ENCODE assay signal across 6 cellular contexts in the genomic region with DNA sequence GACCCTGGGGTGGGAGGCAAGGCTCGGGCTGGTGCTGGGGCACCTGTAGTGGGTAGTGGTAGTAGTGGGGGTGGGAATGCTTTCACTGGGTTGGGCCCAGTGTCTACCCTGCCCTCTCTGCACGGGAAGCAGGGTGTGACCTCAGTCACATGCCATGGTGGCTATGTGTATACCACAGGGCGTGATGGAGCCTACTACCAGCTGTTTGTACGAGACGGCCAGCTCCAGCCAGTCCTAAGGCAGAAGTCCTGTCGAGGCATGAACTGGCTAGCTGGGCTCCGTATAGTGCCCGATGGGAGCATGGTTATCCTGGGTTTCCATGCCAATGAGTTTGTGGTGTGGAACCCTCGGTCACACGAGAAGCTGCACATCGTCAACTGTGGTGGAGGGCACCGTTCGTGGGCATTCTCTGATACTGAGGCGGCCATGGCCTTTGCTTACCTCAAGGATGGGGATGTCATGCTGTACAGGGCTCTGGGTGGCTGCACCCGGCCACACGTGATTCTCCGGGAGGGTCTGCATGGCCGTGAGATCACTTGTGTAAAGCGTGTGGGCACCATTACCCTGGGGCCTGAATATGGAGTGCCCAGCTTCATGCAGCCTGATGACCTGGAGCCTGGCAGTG.
"Had no signal": no experiment of that assay in that cellular context is flagged by ENCODE, and none has a peak within 500 bp of the region (broad histone marks: within the 10 kb centered on the region; RNA-seq: fewer than 3 reads in every experiment).

No MANE protein-coding gene starts in this region.

- DNase-seq: esophagus squamous epithelium had no signal

- H3K9me3 Mint-ChIP-seq: activated naive CD4-positive, alpha-beta T cell treated with anti-CD3 and anti-CD28 coated beads, Interleukin-2, amount 10 ng/mL, durations not matched to agents 7 days and 5 days; activated T-helper 17 cell treated with anti-CD3 and anti-CD28 coated beads, Interleukin-2, amount 50 U/mL, for 72 hours; nephron had no signal

- H3K27me3 Mint-ChIP-seq: activated naive CD4-positive, alpha-beta T cell treated with anti-CD3 and anti-CD28 coated beads, Interleukin-2, amount 10 ng/mL, durations not matched to agents 7 days and 5 days; activated T-helper 17 cell treated with anti-CD3 and anti-CD28 coated beads, Interleukin-2, amount 50 U/mL, for 72 hours had no signal

- H3K4me3 Mint-ChIP-seq: activated naive CD4-positive, alpha-beta T cell treated with anti-CD3 and anti-CD28 coated beads, Interleukin-2, amount 10 ng/mL, durations not matched to agents 7 days and 5 days; activated T-helper 17 cell treated with anti-CD3 and anti-CD28 coated beads, Interleukin-2, amount 50 U/mL, for 72 hours had no signal

- H3K9me3 ChIP-seq: colonic mucosa, esophagus squamous epithelium, sigmoid colon had no signal

- H3K27me3 ChIP-seq: colonic mucosa, esophagus squamous epithelium, sigmoid colon had no signal

- H3K27ac Mint-ChIP-seq: activated naive CD4-positive, alpha-beta T cell treated with anti-CD3 and anti-CD28 coated beads, Interleukin-2, amount 10 ng/mL, durations not matched to agents 7 days and 5 days; activated T-helper 17 cell treated with anti-CD3 and anti-CD28 coated beads, Interleukin-2, amount 50 U/mL, for 72 hours; nephron had no signal

- H3K27ac ChIP-seq: colonic mucosa, esophagus squamous epithelium had no signal

- H3K4me3 ChIP-seq: colonic mucosa, esophagus squamous epithelium, sigmoid colon had no signal
